Comparison of ENCODE assay signal across 1 cellular context in the genomic region with DNA sequence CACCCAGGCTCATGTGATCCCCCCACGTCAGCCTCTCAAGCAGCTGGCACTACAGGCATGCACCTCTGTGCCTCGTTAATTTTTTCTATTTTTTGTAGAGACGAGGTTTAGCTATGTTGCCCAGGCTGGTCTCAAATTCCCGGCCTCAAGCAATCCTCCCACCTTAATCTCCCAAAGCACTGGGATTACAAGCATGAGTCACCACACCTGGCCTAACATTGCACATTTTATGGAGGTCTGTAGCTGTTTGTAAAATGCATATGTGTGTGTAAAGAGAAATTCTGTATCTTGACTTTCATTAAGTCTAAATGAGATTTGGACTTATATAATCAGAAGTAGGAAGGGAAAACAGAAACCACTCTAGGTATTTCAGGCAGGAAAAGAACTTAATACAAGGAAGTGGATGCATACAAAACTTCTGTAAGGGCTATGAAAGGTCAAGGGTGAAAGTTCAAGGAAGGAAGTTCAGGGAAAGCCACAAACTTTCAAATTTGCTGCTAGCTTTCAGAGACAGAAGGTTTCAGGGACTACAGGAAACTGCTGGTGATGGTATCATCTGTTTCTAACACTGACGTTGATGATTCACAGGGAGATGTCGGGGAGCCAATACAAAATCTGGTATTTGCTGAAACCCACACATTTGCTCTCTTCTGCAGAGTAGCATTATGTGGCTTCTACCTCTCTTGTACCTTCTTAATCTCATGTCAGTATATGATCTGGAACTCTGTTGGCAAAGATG.
A peak's percentile ranks its signal among the peaks of the same experiment; 100 is the strongest.
TF ChIP-seq lines count a peak whose summit lies in the region.

No MANE protein-coding gene starts in this region.

TF ChIP-seq in K562, 482 proteins besides CTCF, POLR2A, EP300 and RAD21 (continued from another document and continues in another):
- TF ChIP-seq, protein P1, sequence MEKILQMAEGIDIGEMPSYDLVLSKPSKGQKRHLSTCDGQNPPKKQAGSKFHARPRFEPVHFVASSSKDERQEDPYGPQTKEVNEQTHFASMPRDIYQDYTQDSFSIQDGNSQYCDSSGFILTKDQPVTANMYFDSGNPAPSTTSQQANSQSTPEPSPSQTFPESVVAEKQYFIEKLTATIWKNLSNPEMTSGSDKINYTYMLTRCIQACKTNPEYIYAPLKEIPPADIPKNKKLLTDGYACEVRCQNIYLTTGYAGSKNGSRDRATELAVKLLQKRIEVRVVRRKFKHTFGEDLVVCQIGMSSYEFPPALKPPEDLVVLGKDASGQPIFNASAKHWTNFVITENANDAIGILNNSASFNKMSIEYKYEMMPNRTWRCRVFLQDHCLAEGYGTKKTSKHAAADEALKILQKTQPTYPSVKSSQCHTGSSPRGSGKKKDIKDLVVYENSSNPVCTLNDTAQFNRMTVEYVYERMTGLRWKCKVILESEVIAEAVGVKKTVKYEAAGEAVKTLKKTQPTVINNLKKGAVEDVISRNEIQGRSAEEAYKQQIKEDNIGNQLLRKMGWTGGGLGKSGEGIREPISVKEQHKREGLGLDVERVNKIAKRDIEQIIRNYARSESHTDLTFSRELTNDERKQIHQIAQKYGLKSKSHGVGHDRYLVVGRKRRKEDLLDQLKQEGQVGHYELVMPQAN (IDR thresholded peaks at IDR 0.05; ENCODE audit: borderline replicate concordance): no peak
- TF ChIP-seq, protein P2, sequence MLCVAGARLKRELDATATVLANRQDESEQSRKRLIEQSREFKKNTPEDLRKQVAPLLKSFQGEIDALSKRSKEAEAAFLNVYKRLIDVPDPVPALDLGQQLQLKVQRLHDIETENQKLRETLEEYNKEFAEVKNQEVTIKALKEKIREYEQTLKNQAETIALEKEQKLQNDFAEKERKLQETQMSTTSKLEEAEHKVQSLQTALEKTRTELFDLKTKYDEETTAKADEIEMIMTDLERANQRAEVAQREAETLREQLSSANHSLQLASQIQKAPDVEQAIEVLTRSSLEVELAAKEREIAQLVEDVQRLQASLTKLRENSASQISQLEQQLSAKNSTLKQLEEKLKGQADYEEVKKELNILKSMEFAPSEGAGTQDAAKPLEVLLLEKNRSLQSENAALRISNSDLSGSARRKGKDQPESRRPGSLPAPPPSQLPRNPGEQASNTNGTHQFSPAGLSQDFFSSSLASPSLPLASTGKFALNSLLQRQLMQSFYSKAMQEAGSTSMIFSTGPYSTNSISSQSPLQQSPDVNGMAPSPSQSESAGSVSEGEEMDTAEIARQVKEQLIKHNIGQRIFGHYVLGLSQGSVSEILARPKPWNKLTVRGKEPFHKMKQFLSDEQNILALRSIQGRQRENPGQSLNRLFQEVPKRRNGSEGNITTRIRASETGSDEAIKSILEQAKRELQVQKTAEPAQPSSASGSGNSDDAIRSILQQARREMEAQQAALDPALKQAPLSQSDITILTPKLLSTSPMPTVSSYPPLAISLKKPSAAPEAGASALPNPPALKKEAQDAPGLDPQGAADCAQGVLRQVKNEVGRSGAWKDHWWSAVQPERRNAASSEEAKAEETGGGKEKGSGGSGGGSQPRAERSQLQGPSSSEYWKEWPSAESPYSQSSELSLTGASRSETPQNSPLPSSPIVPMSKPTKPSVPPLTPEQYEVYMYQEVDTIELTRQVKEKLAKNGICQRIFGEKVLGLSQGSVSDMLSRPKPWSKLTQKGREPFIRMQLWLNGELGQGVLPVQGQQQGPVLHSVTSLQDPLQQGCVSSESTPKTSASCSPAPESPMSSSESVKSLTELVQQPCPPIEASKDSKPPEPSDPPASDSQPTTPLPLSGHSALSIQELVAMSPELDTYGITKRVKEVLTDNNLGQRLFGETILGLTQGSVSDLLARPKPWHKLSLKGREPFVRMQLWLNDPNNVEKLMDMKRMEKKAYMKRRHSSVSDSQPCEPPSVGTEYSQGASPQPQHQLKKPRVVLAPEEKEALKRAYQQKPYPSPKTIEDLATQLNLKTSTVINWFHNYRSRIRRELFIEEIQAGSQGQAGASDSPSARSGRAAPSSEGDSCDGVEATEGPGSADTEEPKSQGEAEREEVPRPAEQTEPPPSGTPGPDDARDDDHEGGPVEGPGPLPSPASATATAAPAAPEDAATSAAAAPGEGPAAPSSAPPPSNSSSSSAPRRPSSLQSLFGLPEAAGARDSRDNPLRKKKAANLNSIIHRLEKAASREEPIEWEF (CRISPR knock-in tag; IDR thresholded peaks at IDR 0.05): no peak
- TF ChIP-seq, protein P3, sequence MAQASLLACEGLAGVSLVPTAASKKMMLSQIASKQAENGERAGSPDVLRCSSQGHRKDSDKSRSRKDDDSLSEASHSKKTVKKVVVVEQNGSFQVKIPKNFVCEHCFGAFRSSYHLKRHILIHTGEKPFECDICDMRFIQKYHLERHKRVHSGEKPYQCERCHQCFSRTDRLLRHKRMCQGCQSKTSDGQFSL (CRISPR knock-in tag; IDR thresholded peaks at IDR 0.05): no peak
- TF ChIP-seq, protein P3 (tag; IDR thresholded peaks at IDR 0.05): peak in 1 of 2 experiments; percentile 48; a peak in 1 of 4 replicates
- TF ChIP-seq ESRRA (IDR thresholded peaks at IDR 0.05; ENCODE audit: borderline replicate concordance, low read depth) (peak; percentile 44; the same call in 1 of the 2 replicates), ZBED1 (IDR thresholded peaks at IDR 0.05) (no peak), NFRKB (IDR thresholded peaks at IDR 0.05; ENCODE audit: low read depth) (no peak; the same call in 1 of the 2 replicates), MEIS2 (IDR thresholded peaks at IDR 0.05; ENCODE audit: partially characterized antibody) (peak; percentile 21), SP1 (CRISPR knock-in tag; IDR thresholded peaks at IDR 0.05) (no peak), KLF6 (CRISPR knock-in tag; IDR thresholded peaks at IDR 0.05; ENCODE audit: borderline replicate concordance) (0 out of 2 replicates have a peak, but pooled peaks have one; percentile 40), ZNF644 (tag; IDR thresholded peaks at IDR 0.05; ENCODE audit: low read depth) (0 out of 2 replicates have a peak, but pooled peaks have one; percentile 32), MTA2 (IDR thresholded peaks at IDR 0.05; ENCODE audit: low read depth) (peak; percentile 49), DDX20 (tag; IDR thresholded peaks at IDR 0.05; ENCODE audit: low read depth) (peak; percentile 71; the same call in 1 of the 2 replicates), LCOR (CRISPR knock-in tag; IDR thresholded peaks at IDR 0.05) (no peak), PTTG1 (tag; IDR thresholded peaks at IDR 0.05; ENCODE audit: low read depth) (0 out of 2 replicates have a peak, but pooled peaks have one; percentile 57), PYGO2 (tag; IDR thresholded peaks at IDR 0.05) (peak; percentile 80), RAD51 (IDR thresholded peaks at IDR 0.05; ENCODE audit: borderline replicate concordance, low read depth) (no peak), ZNF24 (IDR thresholded peaks at IDR 0.05) (no peak), BACH1 (tag; IDR thresholded peaks at IDR 0.05) (no peak), FOSL1 (tag; conservative IDR thresholded peaks at IDR 0.05) (peak; percentile 76), DIDO1 (tag; IDR thresholded peaks at IDR 0.05; ENCODE audit: low read depth) (no peak), ZNF174 (CRISPR knock-in tag; IDR thresholded peaks at IDR 0.05) (no peak), SMAD4 (CRISPR knock-in tag; conservative IDR thresholded peaks at IDR 0.05) (0 out of 2 replicates have a peak, but pooled peaks have one; percentile 38), SMAD3 (CRISPR knock-in tag; conservative IDR thresholded peaks at IDR 0.05) (0 out of 2 replicates have a peak, but pooled peaks have one; percentile 32), FOXM1 (IDR thresholded peaks at IDR 0.05; ENCODE audit: low read depth) (no peak), FOXM1 (CRISPR knock-in tag; IDR thresholded peaks at IDR 0.05; ENCODE audit: low read depth) (no peak), HSF4 (CRISPR knock-in tag; IDR thresholded peaks at IDR 0.05; ENCODE audit: borderline replicate concordance) (no peak), SMARCA4 (IDR thresholded peaks at IDR 0.05) (0 out of 2 replicates have a peak, but pooled peaks have one; percentile 61), GATAD2B (IDR thresholded peaks at IDR 0.05; ENCODE audit: borderline replicate concordance) (no peak), RFX5 (IDR thresholded peaks at IDR 0.05; ENCODE audit: low read depth, low read length) (no peak), RBM25 (IDR thresholded peaks at IDR 0.05; ENCODE audit: low read depth, low read length, severe bottlenecking) (no peak), ATF1 (CRISPR knock-in tag; IDR thresholded peaks at IDR 0.05) (no peak), ATF1 (tag; IDR thresholded peaks at IDR 0.05) (0 out of 2 replicates have a peak, but pooled peaks have one; percentile 19), E2F3 (CRISPR knock-in tag; IDR thresholded peaks at IDR 0.05) (no peak), HLTF (IDR thresholded peaks at IDR 0.05) (no peak), HCFC1 (IDR thresholded peaks at IDR 0.05; ENCODE audit: low read depth, low read length) (no peak), ZNF165 (CRISPR knock-in tag; IDR thresholded peaks at IDR 0.05; ENCODE audit: borderline replicate concordance) (no peak), MTA3 (IDR thresholded peaks at IDR 0.05; ENCODE audit: borderline replicate concordance) (no peak), RBM15 (IDR thresholded peaks at IDR 0.05; ENCODE audit: insufficient read depth, low read length) (no peak), OTX1 (CRISPR knock-in tag; IDR thresholded peaks at IDR 0.05) (no peak), DNMT1 (IDR thresholded peaks at IDR 0.05) (no peak), ZC3H8 (IDR thresholded peaks at IDR 0.05) (no peak), TAL1 (IDR thresholded peaks at IDR 0.05) (0 out of 2 replicates have a peak, but pooled peaks have one; percentile 16)
- TF ChIP-seq, protein P4, sequence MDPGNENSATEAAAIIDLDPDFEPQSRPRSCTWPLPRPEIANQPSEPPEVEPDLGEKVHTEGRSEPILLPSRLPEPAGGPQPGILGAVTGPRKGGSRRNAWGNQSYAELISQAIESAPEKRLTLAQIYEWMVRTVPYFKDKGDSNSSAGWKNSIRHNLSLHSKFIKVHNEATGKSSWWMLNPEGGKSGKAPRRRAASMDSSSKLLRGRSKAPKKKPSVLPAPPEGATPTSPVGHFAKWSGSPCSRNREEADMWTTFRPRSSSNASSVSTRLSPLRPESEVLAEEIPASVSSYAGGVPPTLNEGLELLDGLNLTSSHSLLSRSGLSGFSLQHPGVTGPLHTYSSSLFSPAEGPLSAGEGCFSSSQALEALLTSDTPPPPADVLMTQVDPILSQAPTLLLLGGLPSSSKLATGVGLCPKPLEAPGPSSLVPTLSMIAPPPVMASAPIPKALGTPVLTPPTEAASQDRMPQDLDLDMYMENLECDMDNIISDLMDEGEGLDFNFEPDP (CRISPR knock-in tag; IDR thresholded peaks at IDR 0.05): no peak
- TF ChIP-seq, protein P5, sequence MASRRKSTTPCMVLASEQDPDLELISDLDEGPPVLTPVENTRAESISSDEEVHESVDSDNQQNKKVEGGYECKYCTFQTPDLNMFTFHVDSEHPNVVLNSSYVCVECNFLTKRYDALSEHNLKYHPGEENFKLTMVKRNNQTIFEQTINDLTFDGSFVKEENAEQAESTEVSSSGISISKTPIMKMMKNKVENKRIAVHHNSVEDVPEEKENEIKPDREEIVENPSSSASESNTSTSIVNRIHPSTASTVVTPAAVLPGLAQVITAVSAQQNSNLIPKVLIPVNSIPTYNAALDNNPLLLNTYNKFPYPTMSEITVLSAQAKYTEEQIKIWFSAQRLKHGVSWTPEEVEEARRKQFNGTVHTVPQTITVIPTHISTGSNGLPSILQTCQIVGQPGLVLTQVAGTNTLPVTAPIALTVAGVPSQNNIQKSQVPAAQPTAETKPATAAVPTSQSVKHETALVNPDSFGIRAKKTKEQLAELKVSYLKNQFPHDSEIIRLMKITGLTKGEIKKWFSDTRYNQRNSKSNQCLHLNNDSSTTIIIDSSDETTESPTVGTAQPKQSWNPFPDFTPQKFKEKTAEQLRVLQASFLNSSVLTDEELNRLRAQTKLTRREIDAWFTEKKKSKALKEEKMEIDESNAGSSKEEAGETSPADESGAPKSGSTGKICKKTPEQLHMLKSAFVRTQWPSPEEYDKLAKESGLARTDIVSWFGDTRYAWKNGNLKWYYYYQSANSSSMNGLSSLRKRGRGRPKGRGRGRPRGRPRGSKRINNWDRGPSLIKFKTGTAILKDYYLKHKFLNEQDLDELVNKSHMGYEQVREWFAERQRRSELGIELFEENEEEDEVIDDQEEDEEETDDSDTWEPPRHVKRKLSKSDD (conservative IDR thresholded peaks at IDR 0.05; ENCODE audit: low read length): no peak
- TF ChIP-seq, protein P6, sequence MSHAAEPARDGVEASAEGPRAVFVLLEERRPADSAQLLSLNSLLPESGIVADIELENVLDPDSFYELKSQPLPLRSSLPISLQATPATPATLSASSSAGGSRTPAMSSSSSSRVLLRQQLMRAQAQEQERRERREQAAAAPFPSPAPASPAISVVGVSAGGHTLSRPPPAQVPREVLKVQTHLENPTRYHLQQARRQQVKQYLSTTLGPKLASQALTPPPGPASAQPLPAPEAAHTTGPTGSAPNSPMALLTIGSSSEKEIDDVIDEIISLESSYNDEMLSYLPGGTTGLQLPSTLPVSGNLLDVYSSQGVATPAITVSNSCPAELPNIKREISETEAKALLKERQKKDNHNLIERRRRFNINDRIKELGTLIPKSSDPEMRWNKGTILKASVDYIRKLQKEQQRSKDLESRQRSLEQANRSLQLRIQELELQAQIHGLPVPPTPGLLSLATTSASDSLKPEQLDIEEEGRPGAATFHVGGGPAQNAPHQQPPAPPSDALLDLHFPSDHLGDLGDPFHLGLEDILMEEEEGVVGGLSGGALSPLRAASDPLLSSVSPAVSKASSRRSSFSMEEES (CRISPR knock-in tag; IDR thresholded peaks at IDR 0.05): no peak
- TF ChIP-seq, protein P7, sequence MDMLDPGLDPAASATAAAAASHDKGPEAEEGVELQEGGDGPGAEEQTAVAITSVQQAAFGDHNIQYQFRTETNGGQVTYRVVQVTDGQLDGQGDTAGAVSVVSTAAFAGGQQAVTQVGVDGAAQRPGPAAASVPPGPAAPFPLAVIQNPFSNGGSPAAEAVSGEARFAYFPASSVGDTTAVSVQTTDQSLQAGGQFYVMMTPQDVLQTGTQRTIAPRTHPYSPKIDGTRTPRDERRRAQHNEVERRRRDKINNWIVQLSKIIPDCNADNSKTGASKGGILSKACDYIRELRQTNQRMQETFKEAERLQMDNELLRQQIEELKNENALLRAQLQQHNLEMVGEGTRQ (CRISPR knock-in tag; IDR thresholded peaks at IDR 0.05): no peak
- TF ChIP-seq, protein P8, sequence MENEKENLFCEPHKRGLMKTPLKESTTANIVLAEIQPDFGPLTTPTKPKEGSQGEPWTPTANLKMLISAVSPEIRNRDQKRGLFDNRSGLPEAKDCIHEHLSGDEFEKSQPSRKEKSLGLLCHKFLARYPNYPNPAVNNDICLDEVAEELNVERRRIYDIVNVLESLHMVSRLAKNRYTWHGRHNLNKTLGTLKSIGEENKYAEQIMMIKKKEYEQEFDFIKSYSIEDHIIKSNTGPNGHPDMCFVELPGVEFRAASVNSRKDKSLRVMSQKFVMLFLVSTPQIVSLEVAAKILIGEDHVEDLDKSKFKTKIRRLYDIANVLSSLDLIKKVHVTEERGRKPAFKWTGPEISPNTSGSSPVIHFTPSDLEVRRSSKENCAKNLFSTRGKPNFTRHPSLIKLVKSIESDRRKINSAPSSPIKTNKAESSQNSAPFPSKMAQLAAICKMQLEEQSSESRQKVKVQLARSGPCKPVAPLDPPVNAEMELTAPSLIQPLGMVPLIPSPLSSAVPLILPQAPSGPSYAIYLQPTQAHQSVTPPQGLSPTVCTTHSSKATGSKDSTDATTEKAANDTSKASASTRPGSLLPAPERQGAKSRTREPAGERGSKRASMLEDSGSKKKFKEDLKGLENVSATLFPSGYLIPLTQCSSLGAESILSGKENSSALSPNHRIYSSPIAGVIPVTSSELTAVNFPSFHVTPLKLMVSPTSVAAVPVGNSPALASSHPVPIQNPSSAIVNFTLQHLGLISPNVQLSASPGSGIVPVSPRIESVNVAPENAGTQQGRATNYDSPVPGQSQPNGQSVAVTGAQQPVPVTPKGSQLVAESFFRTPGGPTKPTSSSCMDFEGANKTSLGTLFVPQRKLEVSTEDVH (IDR thresholded peaks at IDR 0.05; ENCODE audit: low read depth, partially characterized antibody): no peak
